27 cellular contexts compared by ENCODE assay signal in the genomic region with DNA sequence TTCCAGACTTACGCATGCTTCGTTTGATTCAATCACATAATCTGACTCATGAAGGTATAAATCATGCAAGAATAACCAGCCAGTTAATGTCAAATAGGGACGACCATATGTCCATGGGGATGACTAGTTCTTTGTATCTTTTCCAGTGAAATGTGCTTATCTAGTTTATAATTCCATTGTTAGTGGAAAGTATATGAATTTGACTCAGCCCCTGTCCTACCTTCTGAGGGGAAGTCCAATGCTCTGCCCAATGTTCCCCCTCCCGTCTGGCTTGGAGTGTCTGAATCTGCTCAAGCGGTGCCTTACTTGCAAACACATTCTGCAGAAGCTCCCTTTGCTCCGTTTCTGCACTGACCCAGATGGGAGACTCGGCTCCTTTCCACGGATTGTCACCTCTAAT. TPM values are rescaled to one million over a fixed set of nuclear protein-coding genes. Genes with fewer than 3 reads are reported as not detected.
DNase-seq lines count a peak whose midpoint lies in the region; ATAC-seq and TF ChIP-seq lines count a peak whose summit lies in the region.
"Had no signal": no experiment of that assay in that cellular context is flagged by ENCODE, and none has a peak within 500 bp of the region (broad histone marks: within the 10 kb centered on the region; RNA-seq: fewer than 3 reads in every experiment).

No MANE protein-coding gene starts in this region.

- DNase-seq in Daoy (ENCODE audit: low read depth) (peak; percentile 52), M059J (ENCODE audit: low read depth) (peak; percentile 26), cerebellum (ENCODE audit: low spot score) (peak; percentile 72), renal cortical epithelial cell (ENCODE audit: low read depth) (peak; percentile 6), right atrium auricular region (ENCODE audit: low spot score) (no peak)
- DNase-seq: activated CD4-positive, alpha-beta memory T cell treated with anti-CD3 and anti-CD28 coated beads for 36 hours; activated naive CD8-positive, alpha-beta T cell treated with anti-CD3 and anti-CD28 coated beads for 36 hours; CD4-positive, alpha-beta T cell; DMS153; effector CD4-positive, alpha-beta T cell; esophagus squamous epithelium; H7; NCI-H1105; NCI-H446; right cardiac atrium; Right ventricle myocardium superior; stimulated activated CD4-positive, alpha-beta T cell treated with anti-CD3 and anti-CD28 coated beads, Interleukin-12 subunit alpha, Interleukin-12 subunit beta, amount 100 ng/mL, for 4 hours; stimulated activated CD4-positive, alpha-beta T cell treated with anti-CD3 and anti-CD28 coated beads, Interleukin-4, amount 100 ng/mL, for 24 hours; stimulated activated naive B cell treated with anti-CD40 and anti-IgM and Interleukin-4, amounts not matched to agents 10 μg/mL and 1 μg/mL and 100 μg/mL, for 72 hours; testis; uterus had no signal

- H3K27ac ChIP-seq in right atrium auricular region = no peak overlapping the region
- H3K27ac ChIP-seq: esophagus squamous epithelium, HL-60, testis, uterus had no signal

- H3K27me3 ChIP-seq in right atrium auricular region = no peaks in the 10 kb centered on the region
- H3K27me3 ChIP-seq: testis had no signal

- H3K4me1 ChIP-seq in right atrium auricular region = no peaks in the 10 kb centered on the region
- H3K4me1 ChIP-seq: esophagus squamous epithelium, testis, uterus had no signal

- no peaks in the 10 kb centered on the region for H3K36me3 ChIP-seq in right atrium auricular region
- H3K36me3 ChIP-seq: esophagus squamous epithelium, uterus had no signal

- ATAC-seq in HG03521 (IDR thresholded peaks at IDR 0.05; ENCODE audit: unreplicated experiment) = no peak
- no peak for ATAC-seq in GM21390 (IDR thresholded peaks at IDR 0.05; ENCODE audit: unreplicated experiment)
- ATAC-seq: activated CD4-positive, CD25-positive, alpha-beta regulatory T cell treated with anti-CD3 and anti-CD28 coated beads, Interleukin-2, amount 50 U/mL, for 24 hours; natural killer cell treated with Interleukin-12 subunit alpha and Interleukin-12 subunit beta and Interleukin-15 and Interleukin-18, amount 100 ng/mL, for 72 hours; right cardiac atrium; stimulated activated naive B cell treated with anti-CD40 and anti-IgM and Interleukin-4, amounts not matched to agents 10 μg/mL and 1 μg/mL and 100 μg/mL, for 72 hours had no signal

- peaks cover 0 to 9% of the 10 kb centered on the region in 2 donors for H3K9me3 ChIP-seq in right atrium auricular region
- H3K9me3 ChIP-seq: testis, uterus had no signal

- H3K4me3 ChIP-seq in right atrium auricular region = no peak overlapping the region
- H3K4me3 ChIP-seq: esophagus squamous epithelium, testis, uterus had no signal

- no peak for TF ChIP-seq CTCF in right atrium auricular region (IDR thresholded peaks at IDR 0.05)

RNA-seq across cellular contexts. Expression of a gene that starts 55.0 kb away (rescaled TPM):
- 1.4 and 1.8 TPM in 2 replicates for total RNA-seq in Daoy (2014; rRNA removed; shearing (Covaris generic))
- 1.1 and 1.2 TPM in 2 replicates for total RNA-seq in M059J (2014; rRNA removed; shearing (Covaris generic))
- total RNA-seq in cerebellum = 9.2 TPM
- total RNA-seq in renal cortical epithelial cell = 0.15 and 0.17 TPM in 2 replicates
- total RNA-seq in right atrium auricular region = 1 to 10 TPM; 2.1 to 5.1 TPM
- total RNA-seq: natural killer cell treated with Interleukin-12 subunit alpha and Interleukin-12 subunit beta and Interleukin-15 and Interleukin-18, amount 100 ng/mL, for 72 hours; OCI-LY7 had no signal
